In the genomic region with DNA sequence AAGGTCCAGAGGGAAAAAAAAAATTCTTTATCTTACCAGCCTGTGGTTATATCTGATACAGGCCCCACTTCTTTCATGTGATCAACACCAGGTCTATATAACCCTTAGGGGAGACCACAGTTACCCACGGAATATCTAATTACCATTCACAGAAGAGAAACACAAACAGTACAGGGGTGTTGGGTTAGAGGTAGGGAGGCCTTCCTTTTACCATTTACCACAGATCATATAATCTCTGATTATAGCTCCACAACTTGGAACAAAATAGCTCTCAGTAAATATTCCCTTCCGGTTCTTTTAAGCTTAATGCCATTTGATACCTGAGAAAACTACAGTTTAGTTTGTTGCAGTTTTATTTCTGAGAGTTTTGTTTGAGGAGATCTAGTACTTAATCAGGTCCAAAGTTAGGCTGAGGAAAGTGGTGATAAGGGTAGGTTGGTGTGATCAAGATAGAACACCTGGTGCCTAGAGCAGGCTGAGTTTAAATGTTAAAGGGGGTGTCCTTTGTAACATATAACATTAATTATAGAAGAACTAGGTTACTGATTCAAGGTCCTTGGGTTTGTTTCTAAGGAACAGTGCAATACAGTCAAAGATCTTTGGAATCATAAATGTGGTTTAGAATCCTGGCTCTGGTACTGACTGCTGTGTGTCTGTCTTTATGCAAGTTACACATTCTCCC, we compare ENCODE assay signal across 9 cellular contexts. TPM values are rescaled to one million over a fixed set of nuclear protein-coding genes. Genes with fewer than 3 reads are reported as not detected.
DNase-seq lines count a peak whose midpoint lies in the region; ATAC-seq lines count a peak whose summit lies in the region.
"Had no signal": no experiment of that assay in that cellular context is flagged by ENCODE, and none has a peak within 500 bp of the region (broad histone marks: within the 10 kb centered on the region; RNA-seq: fewer than 3 reads in every experiment).

No MANE protein-coding gene starts in this region.

- CTCF ChIA-PET in T-cell (lab: Charles Lee), result interaction anchor here in 1 of 2 donors (0.5 to 0.7 kb wide), 2 partner anchors 11 to 54 kb away, joined by 3 read pairs; no protein-coding TSS in a partner anchor

- H3K27me3 Mint-ChIP-seq in activated T-cell treated with anti-CD3 and anti-CD28 coated beads, Interleukin-2, amount 50 U/mL, for 4 hours (ENCODE audit: low read depth), result no peaks in the 10 kb centered on the region
- no peaks in the 10 kb centered on the region for H3K27me3 Mint-ChIP-seq in T-cell
- peaks cover 0 to 4% (median 0%) of the 10 kb centered on the region in 3 donors for H3K27me3 Mint-ChIP-seq in immature natural killer cell (ENCODE audit: low read depth in 3 of 3)

- no peaks in the 10 kb centered on the region for H3K9me3 ChIP-seq in subcutaneous abdominal adipose tissue (ENCODE audit: control insufficient read depth in 5 of 5, low read length in 5 of 5)
- H3K9me3 ChIP-seq: Caco-2 had no signal

- peaks cover 6% of the 10 kb centered on the region for H3K36me3 Mint-ChIP-seq in activated T-cell treated with anti-CD3 and anti-CD28 coated beads, Interleukin-2, amount 50 U/mL, for 4 hours (ENCODE audit: insufficient read depth)
- peaks cover 4% of the 10 kb centered on the region for H3K36me3 Mint-ChIP-seq in T-cell
- no peaks in the 10 kb centered on the region for H3K36me3 Mint-ChIP-seq in immature natural killer cell

- H3K27me3 ChIP-seq in subcutaneous abdominal adipose tissue (ENCODE audit: control insufficient read depth in 5 of 5, insufficient read depth in 4 of 5, low read length in 5 of 5), result no peaks in the 10 kb centered on the region
- H3K27me3 ChIP-seq in H7 (ENCODE audit: control insufficient read depth, insufficient read depth, low read length), result no peaks in the 10 kb centered on the region

- H3K9ac ChIP-seq in subcutaneous abdominal adipose tissue (ENCODE audit: low read length in 5 of 5), result peak overlapping the region in 3 of 5 donors; percentile 6 to 57 (median 38)

- H3K4me1 Mint-ChIP-seq in activated T-cell treated with anti-CD3 and anti-CD28 coated beads, Interleukin-2, amount 50 U/mL, for 4 hours (ENCODE audit: low read depth), result peaks cover 76% of the 10 kb centered on the region
- H3K4me1 Mint-ChIP-seq in T-cell (peaks cover 68 to 84% (median 78%) of the 10 kb centered on the region in 3 donors), immature natural killer cell (peaks cover 70 to 75% of the 10 kb centered on the region in 2 donors)

- intact Hi-C loops in posterior vena cava (cut with DNase I), result no loop called here

- no peaks in the 10 kb centered on the region for H3K9me3 Mint-ChIP-seq in activated T-cell treated with anti-CD3 and anti-CD28 coated beads, Interleukin-2, amount 50 U/mL, for 4 hours
- H3K9me3 Mint-ChIP-seq in T-cell, result no peaks in the 10 kb centered on the region
- no peaks in the 10 kb centered on the region for H3K9me3 Mint-ChIP-seq in immature natural killer cell

- peaks cover 5 to 31% (median 26%) of the 10 kb centered on the region in 5 donors for H3K4me1 ChIP-seq in subcutaneous abdominal adipose tissue (ENCODE audit: control insufficient read depth in 5 of 5, insufficient read depth in 5 of 5, low read length in 5 of 5)

- peak overlapping the region; percentile 59 for H3K4me3 Mint-ChIP-seq in activated T-cell treated with anti-CD3 and anti-CD28 coated beads, Interleukin-2, amount 50 U/mL, for 4 hours
- peak overlapping the region; percentile 59 to 70 (median 65) for H3K4me3 Mint-ChIP-seq in T-cell
- peak overlapping the region; percentile 73 to 83 (median 82) for H3K4me3 Mint-ChIP-seq in immature natural killer cell

- ATAC-seq in activated T-cell treated with anti-CD3 and anti-CD28 coated beads, Interleukin-2, amount 50 U/mL, for 4 hours, result peak; percentile 47 to 53
- ATAC-seq in T-cell (replicated peaks in 1 of 4), result peak; percentile 41 to 51 (median 50)
- no peak for ATAC-seq in HG02678 (IDR thresholded peaks at IDR 0.05; ENCODE audit: unreplicated experiment)

- peak overlapping the region; percentile 89 to 90 for H3K27ac Mint-ChIP-seq in T-cell
- H3K27ac Mint-ChIP-seq in immature natural killer cell, result peak overlapping the region; percentile 89 to 98 (median 94)

- H3K36me3 ChIP-seq in subcutaneous abdominal adipose tissue (ENCODE audit: control insufficient read depth in 5 of 5, insufficient read depth in 5 of 5, low read length in 5 of 5) (no peaks in the 10 kb centered on the region), H7 (replicated peaks; ENCODE audit: control insufficient read depth, insufficient read depth, low read length) (no peaks in the 10 kb centered on the region)

- H3K27ac ChIP-seq in subcutaneous abdominal adipose tissue (ENCODE audit: low read depth, low read length), result peak overlapping the region; percentile 45

- H3K4me3 ChIP-seq in subcutaneous abdominal adipose tissue (ENCODE audit: low read depth in 1 of 5, low read length in 5 of 5), result no peak overlapping the region
- H3K4me3 ChIP-seq in H7 (ENCODE audit: insufficient read depth, low read depth, low read length), result no peak overlapping the region

- no peak for DNase-seq in activated T-cell treated with anti-CD3 and anti-CD28 coated beads, Interleukin-2, amount 50 U/mL, for 4 hours
- no peak for DNase-seq in activated T-cell treated with anti-CD3 and anti-CD28 coated beads, Interleukin-2, amount 50 U/mL, for 48 hours
- DNase-seq in T-cell (no peak), immature natural killer cell (peak; percentile 56 to 61 (median 60)), H7 (no peak), posterior vena cava (ENCODE audit: low spot score) (no peak)
- DNase-seq: Caco-2 had no signal

- POLR2A ChIA-PET in T-cell (lab: Charles Lee), result no interaction called here

RNA-seq across cellular contexts. Expression of gene EPB41, which starts 14.1 kb away (rescaled TPM):
- 10 to 100 TPM; 64.3 to 66.3 (median 65.8) TPM for total RNA-seq in activated T-cell treated with anti-CD3 and anti-CD28 coated beads, Interleukin-2, amount 50 U/mL, for 4 hours
- total RNA-seq in T-cell, result 100 to 1,000 TPM; 199 to 257 (median 241) TPM
- polyA plus RNA-seq in immature natural killer cell, result 10 to 100 TPM; 39.7 to 88.9 (median 59.4) TPM
- 58.7 and 79.7 TPM in 2 replicates for total RNA-seq in H7 (2014; rRNA removed; shearing (Covaris generic))
- total RNA-seq in posterior vena cava, result 10 to 100 TPM; 16.6 to 21.7 TPM

Comparison
In these comparisons a context has a peak if more than half of its experiments do, and no peak if none do; other contexts are left out.
1. DNase-seq: peak in immature natural killer cell (3 of 3); none in activated T-cell treated with anti-CD3 and anti-CD28 coated beads, Interleukin-2, amount 50 U/mL, for 4 hours (single experiment), activated T-cell treated with anti-CD3 and anti-CD28 coated beads, Interleukin-2, amount 50 U/mL, for 48 hours (0 of 2), T-cell (0 of 34), H7 (single experiment) and posterior vena cava (single experiment).
2. Peak in every context shown above with its lines, with median percentiles within 50 percentile points of each other: H3K4me3 Mint-ChIP-seq.